ENCODE assay signal across 38 cellular contexts in the genomic region with DNA sequence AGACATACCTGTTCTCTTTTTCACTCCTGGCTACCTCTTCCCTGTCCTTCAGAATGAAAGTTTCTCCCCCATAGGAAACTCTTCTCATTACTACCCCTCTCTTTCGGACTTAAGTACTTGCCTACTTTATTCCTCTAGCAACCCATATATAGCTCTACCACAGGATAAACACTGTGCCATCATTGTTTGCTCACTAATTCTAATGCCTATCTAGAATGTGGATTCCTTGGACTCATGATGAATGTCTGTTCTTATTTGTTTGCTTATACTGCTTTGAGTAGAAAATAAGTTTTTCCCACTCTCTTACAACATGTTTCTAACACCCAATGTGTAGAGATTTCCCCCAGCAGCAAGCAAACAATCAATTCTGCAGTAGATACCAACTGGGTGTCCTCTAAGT.
"Had no signal": no experiment of that assay in that cellular context is flagged by ENCODE, and none has a peak within 500 bp of the region (broad histone marks: within the 10 kb centered on the region; RNA-seq: fewer than 3 reads in every experiment).

No MANE protein-coding gene starts in this region.

- H3K9me3 ChIP-seq: adrenal gland, ascending aorta had no signal

- H3K36me3 ChIP-seq: adrenal gland, ascending aorta, cardiac muscle cell, WERI-Rb-1 had no signal

- H3K4me1 ChIP-seq: ascending aorta had no signal

- H3K4me3 Mint-ChIP-seq: activated CD4-positive, alpha-beta memory T cell treated with anti-CD3 and anti-CD28 coated beads, Interleukin-2, amount 10 ng/mL, durations not matched to agents 7 days and 5 days; activated CD4-positive, alpha-beta T cell treated with anti-CD3 and anti-CD28 coated beads for 36 hours; activated CD4-positive, alpha-beta T cell treated with anti-CD3 and anti-CD28 coated beads, Interleukin-2, amount 10 ng/mL, durations not matched to agents 7 days and 5 days; activated CD8-positive, alpha-beta memory T cell treated with anti-CD3 and anti-CD28 coated beads, Interleukin-2, amount 10 ng/mL, durations not matched to agents 7 days and 5 days; activated CD8-positive, alpha-beta T cell treated with anti-CD3 and anti-CD28 coated beads, Interleukin-2, amount 10 ng/mL, durations not matched to agents 7 days and 5 days; activated naive CD4-positive, alpha-beta T cell treated with anti-CD3 and anti-CD28 coated beads, Interleukin-2, amount 10 ng/mL, durations not matched to agents 7 days and 5 days; activated naive CD4-positive, alpha-beta T cell treated with anti-CD3 and anti-CD28 coated beads, Interleukin-2, amount 50 U/mL, for 24 hours; activated naive CD8-positive, alpha-beta T cell; activated naive CD8-positive, alpha-beta T cell treated with anti-CD3 and anti-CD28 coated beads, Interleukin-2, amount 10 ng/mL, durations not matched to agents 7 days and 5 days; activated T-cell treated with anti-CD3 and anti-CD28 coated beads, Interleukin-2, amount 50 U/mL, for 24 hours; brain; central memory CD8-positive, alpha-beta T cell; T-helper 1 cell treated with Interleukin-12 subunit alpha and Interleukin-12 subunit beta and Interleukin-4 antibody, amounts not matched to agents 30 μg/mL and 1 μg/mL, for 36 hours; T-helper 2 cell treated with Interferon-gamma antibody and Interleukin-4, amounts not matched to agents 5 μg/mL and 100 μg/mL, for 36 hours; WTC11 had no signal

- ATAC-seq: activated CD4-positive, alpha-beta T cell treated with anti-CD3 and anti-CD28 coated beads for 36 hours; activated CD4-positive, CD25-positive, alpha-beta regulatory T cell treated with anti-CD3 and anti-CD28 coated beads, Interleukin-2, amount 50 U/mL, for 24 hours; activated CD8-positive, alpha-beta memory T cell treated with anti-CD3 and anti-CD28 coated beads, Interleukin-2, amount 10 ng/mL, durations not matched to agents 7 days and 5 days; activated CD8-positive, alpha-beta T cell treated with anti-CD3 and anti-CD28 coated beads, Interleukin-2, amount 10 ng/mL, durations not matched to agents 7 days and 5 days; WTC11 had no signal

- H3K4me1 Mint-ChIP-seq: activated CD4-positive, alpha-beta memory T cell treated with anti-CD3 and anti-CD28 coated beads, Interleukin-2, amount 10 ng/mL, durations not matched to agents 7 days and 5 days; activated CD4-positive, alpha-beta T cell treated with anti-CD3 and anti-CD28 coated beads for 36 hours; activated CD4-positive, alpha-beta T cell treated with anti-CD3 and anti-CD28 coated beads, Interleukin-2, amount 10 ng/mL, durations not matched to agents 7 days and 5 days; activated CD8-positive, alpha-beta memory T cell treated with anti-CD3 and anti-CD28 coated beads, Interleukin-2, amount 10 ng/mL, durations not matched to agents 7 days and 5 days; activated naive CD4-positive, alpha-beta T cell treated with anti-CD3 and anti-CD28 coated beads, Interleukin-2, amount 10 ng/mL, durations not matched to agents 7 days and 5 days; activated naive CD4-positive, alpha-beta T cell treated with anti-CD3 and anti-CD28 coated beads, Interleukin-2, amount 50 U/mL, for 24 hours; activated naive CD8-positive, alpha-beta T cell treated with anti-CD3 and anti-CD28 coated beads, Interleukin-2, amount 10 ng/mL, durations not matched to agents 7 days and 5 days; central memory CD8-positive, alpha-beta T cell had no signal

- H3K36me3 Mint-ChIP-seq: activated CD8-positive, alpha-beta memory T cell treated with anti-CD3 and anti-CD28 coated beads, Interleukin-2, amount 10 ng/mL, durations not matched to agents 7 days and 5 days; activated naive CD4-positive, alpha-beta T cell treated with anti-CD3 and anti-CD28 coated beads, Interleukin-2, amount 10 ng/mL, durations not matched to agents 7 days and 5 days; activated naive CD4-positive, alpha-beta T cell treated with anti-CD3 and anti-CD28 coated beads, Interleukin-2, amount 50 U/mL, for 24 hours; activated naive CD8-positive, alpha-beta T cell; activated naive CD8-positive, alpha-beta T cell treated with anti-CD3 and anti-CD28 coated beads, Interleukin-2, amount 10 ng/mL, durations not matched to agents 7 days and 5 days; brain; WTC11 had no signal

- H3K4me3 ChIP-seq: adrenal gland, ascending aorta, cardiac muscle cell had no signal

- H3K27me3 Mint-ChIP-seq: activated CD4-positive, alpha-beta memory T cell treated with anti-CD3 and anti-CD28 coated beads, Interleukin-2, amount 10 ng/mL, durations not matched to agents 7 days and 5 days; activated CD4-positive, alpha-beta T cell treated with anti-CD3 and anti-CD28 coated beads for 36 hours; activated CD4-positive, alpha-beta T cell treated with anti-CD3 and anti-CD28 coated beads, Interleukin-2, amount 10 ng/mL, durations not matched to agents 7 days and 5 days; activated CD8-positive, alpha-beta memory T cell treated with anti-CD3 and anti-CD28 coated beads, Interleukin-2, amount 10 ng/mL, durations not matched to agents 7 days and 5 days; activated naive CD4-positive, alpha-beta T cell treated with anti-CD3 and anti-CD28 coated beads, Interleukin-2, amount 10 ng/mL, durations not matched to agents 7 days and 5 days; activated naive CD4-positive, alpha-beta T cell treated with anti-CD3 and anti-CD28 coated beads, Interleukin-2, amount 50 U/mL, for 24 hours; activated naive CD8-positive, alpha-beta T cell; activated naive CD8-positive, alpha-beta T cell treated with anti-CD3 and anti-CD28 coated beads, Interleukin-2, amount 10 ng/mL, durations not matched to agents 7 days and 5 days; activated T-cell treated with anti-CD3 and anti-CD28 coated beads, Interleukin-2, amount 50 U/mL, for 24 hours; brain; central memory CD8-positive, alpha-beta T cell had no signal

- H3K27me3 ChIP-seq: adrenal gland, ascending aorta, cardiac muscle cell had no signal

- H3K9me3 Mint-ChIP-seq: activated CD4-positive, alpha-beta memory T cell treated with anti-CD3 and anti-CD28 coated beads, Interleukin-2, amount 10 ng/mL, durations not matched to agents 7 days and 5 days; activated CD4-positive, alpha-beta T cell treated with anti-CD3 and anti-CD28 coated beads, Interleukin-2, amount 10 ng/mL, durations not matched to agents 7 days and 5 days; activated naive CD4-positive, alpha-beta T cell treated with anti-CD3 and anti-CD28 coated beads, Interleukin-2, amount 10 ng/mL, durations not matched to agents 7 days and 5 days; activated naive CD4-positive, alpha-beta T cell treated with anti-CD3 and anti-CD28 coated beads, Interleukin-2, amount 50 U/mL, for 24 hours; activated naive CD8-positive, alpha-beta T cell treated with anti-CD3 and anti-CD28 coated beads, Interleukin-2, amount 10 ng/mL, durations not matched to agents 7 days and 5 days; activated T-cell treated with anti-CD3 and anti-CD28 coated beads, Interleukin-2, amount 50 U/mL, for 24 hours; activated T-helper 2 cell treated with anti-CD3 and anti-CD28 coated beads, Interferon-gamma antibody, Interleukin-2, Interleukin-4, amounts not matched to agents 10 μg/mL and 5 μg/mL and 100 μg/mL, durations not matched to agents 14 hours and 24 hours and 36 hours; brain; T-helper 1 cell treated with Interleukin-12 subunit alpha and Interleukin-12 subunit beta and Interleukin-4 antibody, amounts not matched to agents 30 μg/mL and 1 μg/mL, for 36 hours; T-helper 2 cell treated with Interferon-gamma antibody and Interleukin-4, amounts not matched to agents 5 μg/mL and 100 μg/mL, for 36 hours; WTC11 had no signal

- H3K27ac Mint-ChIP-seq: activated CD4-positive, alpha-beta memory T cell treated with anti-CD3 and anti-CD28 coated beads, Interleukin-2, amount 10 ng/mL, durations not matched to agents 7 days and 5 days; activated CD4-positive, alpha-beta T cell treated with anti-CD3 and anti-CD28 coated beads for 36 hours; activated CD4-positive, alpha-beta T cell treated with anti-CD3 and anti-CD28 coated beads, Interleukin-2, amount 10 ng/mL, durations not matched to agents 7 days and 5 days; activated CD8-positive, alpha-beta memory T cell treated with anti-CD3 and anti-CD28 coated beads, Interleukin-2, amount 10 ng/mL, durations not matched to agents 7 days and 5 days; activated CD8-positive, alpha-beta T cell treated with anti-CD3 and anti-CD28 coated beads, Interleukin-2, amount 10 ng/mL, durations not matched to agents 7 days and 5 days; activated naive CD4-positive, alpha-beta T cell treated with anti-CD3 and anti-CD28 coated beads, Interleukin-2, amount 10 ng/mL, durations not matched to agents 7 days and 5 days; activated naive CD4-positive, alpha-beta T cell treated with anti-CD3 and anti-CD28 coated beads, Interleukin-2, amount 50 U/mL, for 24 hours; activated naive CD8-positive, alpha-beta T cell; activated naive CD8-positive, alpha-beta T cell treated with anti-CD3 and anti-CD28 coated beads, Interleukin-2, amount 10 ng/mL, durations not matched to agents 7 days and 5 days; activated T-cell treated with anti-CD3 and anti-CD28 coated beads, Interleukin-2, amount 50 U/mL, for 24 hours; activated T-helper 2 cell treated with anti-CD3 and anti-CD28 coated beads, Interferon-gamma antibody, Interleukin-2, Interleukin-4, amounts not matched to agents 10 μg/mL and 5 μg/mL and 100 μg/mL, durations not matched to agents 14 hours and 24 hours and 36 hours; brain; T-helper 1 cell treated with Interleukin-12 subunit alpha and Interleukin-12 subunit beta and Interleukin-4 antibody, amounts not matched to agents 30 μg/mL and 1 μg/mL, for 36 hours; T-helper 2 cell treated with Interferon-gamma antibody and Interleukin-4, amounts not matched to agents 5 μg/mL and 100 μg/mL, for 36 hours; WTC11 had no signal

- DNase-seq: activated CD4-positive, alpha-beta memory T cell treated with anti-CD3 and anti-CD28 coated beads, Interleukin-2, amount 10 ng/mL, durations not matched to agents 7 days and 5 days; activated CD4-positive, alpha-beta T cell treated with anti-CD3 and anti-CD28 coated beads for 1 hour; activated CD4-positive, alpha-beta T cell treated with anti-CD3 and anti-CD28 coated beads for 36 hours; activated CD4-positive, alpha-beta T cell treated with anti-CD3 and anti-CD28 coated beads for 48 hours; activated CD4-positive, alpha-beta T cell treated with anti-CD3 and anti-CD28 coated beads, Interleukin-2, amount 10 ng/mL, durations not matched to agents 7 days and 5 days; activated CD4-positive, alpha-beta T cell treated with anti-CD3 and anti-CD28 coated beads, Interleukin-2, amount 50 U/mL, for 48 hours; activated CD4-positive, CD25-positive, alpha-beta regulatory T cell; activated CD8-positive, alpha-beta memory T cell treated with anti-CD3 and anti-CD28 coated beads for 24 hours; activated CD8-positive, alpha-beta memory T cell treated with anti-CD3 and anti-CD28 coated beads, Interleukin-2, amount 10 ng/mL, durations not matched to agents 7 days and 5 days; activated CD8-positive, alpha-beta memory T cell treated with anti-CD3 and anti-CD28 coated beads, Interleukin-2, amount 50 U/mL, for 48 hours; activated CD8-positive, alpha-beta T cell treated with anti-CD3 and anti-CD28 coated beads, Interleukin-2, amount 10 ng/mL, durations not matched to agents 7 days and 5 days; activated effector memory CD4-positive, alpha-beta T cell treated with Interleukin-2 at 50 U/mL for 16 hours; activated gamma-delta T cell; activated naive CD4-positive, alpha-beta T cell treated with anti-CD3 and anti-CD28 coated beads, Interleukin-2, amount 10 ng/mL, durations not matched to agents 7 days and 5 days; activated naive CD4-positive, alpha-beta T cell treated with Interleukin-2 at 50 U/mL for 16 hours; activated naive CD8-positive, alpha-beta T cell treated with anti-CD3 and anti-CD28 coated beads, Interleukin-2, amount 10 ng/mL, durations not matched to agents 7 days and 5 days; activated T-cell treated with anti-CD3 and anti-CD28 coated beads, Interleukin-2, amount 50 U/mL, for 24 hours; activated T-cell treated with anti-CD3 and anti-CD28 coated beads, Interleukin-2, amount 50 U/mL, for 48 hours; adrenal gland; amygdala; anterior cingulate cortex; caudate nucleus; cerebellar nuclear complex; T-helper 1 cell; T-helper 2 cell; T-helper 9 cell; WERI-Rb-1 had no signal

- H3K27ac ChIP-seq: adrenal gland, ascending aorta, cardiac muscle cell, WERI-Rb-1 had no signal
